Comparison of ENCODE assay signal across 26 cellular contexts in genomic region chr19:23905771-23906170, GRCh38. TPM values are rescaled to one million over a fixed set of nuclear protein-coding genes. Genes with fewer than 3 reads are reported as not detected.
"Had no signal": no experiment of that assay in that cellular context is flagged by ENCODE, and none has a peak within 500 bp of the region (broad histone marks: within the 10 kb centered on the region; RNA-seq: fewer than 3 reads in every experiment).

No MANE protein-coding gene starts in this region.

- H3K9ac ChIP-seq: neural progenitor cell, parathyroid adenoma had no signal

- H3K4me2 ChIP-seq: neural progenitor cell had no signal

- H3K4me3 ChIP-seq: neural progenitor cell, ovary, psoas muscle, skin epidermis, suprapubic skin, testis, tibial artery, transverse colon, upper lobe of right lung, uterus had no signal

- H3K27me3 ChIP-seq: neural progenitor cell, ovary, suprapubic skin, testis, tibial artery, transverse colon, upper lobe of right lung, uterus had no signal

- H3K79me2 ChIP-seq: parathyroid adenoma had no signal

- H3K9me3 ChIP-seq: ovary, psoas muscle, testis, uterus had no signal

- H3K4me1 ChIP-seq: neural progenitor cell, parathyroid adenoma, psoas muscle, suprapubic skin, testis, tibial artery, transverse colon, upper lobe of right lung, uterus had no signal

- DNase-seq: naive thymus-derived CD4-positive, alpha-beta T cell; natural killer cell; occipital lobe; ovary; posterior cingulate gyrus; psoas muscle; right cardiac atrium; stimulated activated CD4-positive, alpha-beta T cell treated with anti-CD3 and anti-CD28 coated beads, Interleukin-15, amount 100 ng/mL, for 24 hours; stimulated activated CD4-positive, alpha-beta T cell treated with anti-CD3 and anti-CD28 coated beads, Interleukin-2, amount 100 ng/mL, for 24 hours; stimulated activated CD4-positive, alpha-beta T cell treated with anti-CD3 and anti-CD28 coated beads, Interleukin-2, amount 100 ng/mL, for 48 hours; stimulated activated CD4-positive, alpha-beta T cell treated with anti-CD3 and anti-CD28 coated beads, Interleukin-4, amount 100 ng/mL, for 24 hours; stimulated activated naive B cell treated with anti-CD40 and anti-IgM and Interleukin-4, amounts not matched to agents 10 μg/mL and 1 μg/mL and 100 μg/mL, for 72 hours; stimulated activated naive CD8-positive, alpha-beta T cell treated with anti-CD3 and anti-CD28 coated beads, Interleukin-15, amount 100 ng/mL, for 72 hours; stimulated activated naive CD8-positive, alpha-beta T cell treated with anti-CD3 and anti-CD28 coated beads, Interleukin-15, Interleukin-2, amounts not matched to agents 100 U/mL and 50 U/mL, for 24 hours; substantia nigra; testis; tibial artery; transverse colon; upper lobe of right lung; uterus had no signal

- ATAC-seq: naive thymus-derived CD4-positive, alpha-beta T cell; psoas muscle; right cardiac atrium; sciatic nerve; stimulated activated naive B cell treated with anti-CD40 and anti-IgM and Interleukin-4, amounts not matched to agents 10 μg/mL and 1 μg/mL and 100 μg/mL, for 72 hours; stimulated activated naive CD8-positive, alpha-beta T cell treated with anti-CD3 and anti-CD28 coated beads, Interleukin-15, amount 100 ng/mL, for 72 hours; stimulated activated naive CD8-positive, alpha-beta T cell treated with anti-CD3 and anti-CD28 coated beads, Interleukin-15, Interleukin-2, amounts not matched to agents 100 U/mL and 50 U/mL, for 24 hours; upper lobe of right lung had no signal

- H2AFZ ChIP-seq: neural progenitor cell, parathyroid adenoma had no signal

- H3K27ac ChIP-seq: neural progenitor cell, ovary, parathyroid adenoma, psoas muscle, skin epidermis, suprapubic skin, testis, tibial artery, transverse colon, upper lobe of right lung, uterus had no signal

- H3K36me3 ChIP-seq: neural progenitor cell, ovary, suprapubic skin, tibial artery, transverse colon, upper lobe of right lung, uterus had no signal

RNA-seq across cellular contexts. Expression of gene ZNF726, which starts 8.9 kb away (rescaled TPM):
- polyA plus RNA-seq: neural cell had no signal
